Comparison of ENCODE assay signal across 8 cellular contexts in genomic region chr4:86359944-86360478, GRCh38. TPM values are rescaled to one million over a fixed set of nuclear protein-coding genes. Genes with fewer than 3 reads are reported as not detected.
DNase-seq lines count a peak whose midpoint lies in the region; ATAC-seq and TF ChIP-seq lines count a peak whose summit lies in the region.

TSS of gene MAPK10 (minus strand) at chr4:86360053.

- H3K4me1 ChIP-seq in foreskin keratinocyte = peaks cover 6% of the 10 kb centered on the region

- H3K4me3 ChIP-seq in AG10803 (ENCODE audit: low read length) = peak within 1 kb of the TSS; percentile 36

- H3K27ac Mint-ChIP-seq in activated T-helper 1 cell treated with anti-CD3 and anti-CD28 coated beads, Interleukin-12 subunit alpha, Interleukin-12 subunit beta, Interleukin-2, Interleukin-4 antibody, amounts not matched to agents 30 ng/mL and 10 ng/mL and 1 ng/mL, durations not matched to agents 14 hours and 24 hours and 36 hours = peak within 1 kb of the TSS; percentile 20
- peak within 1 kb of the TSS in 1 of 2 donors; percentile 47 for H3K27ac Mint-ChIP-seq in natural killer cell treated with Interleukin-12 subunit alpha and Interleukin-12 subunit beta and Interleukin-15 and Interleukin-18, amount 100 ng/mL, for 72 hours

- DNase-seq in AG10803 (ENCODE audit: low read depth) (peak; percentile 65), NCI-H748 treated with DMSO at 0.1 percent for 48 hours (lab: John Stamatoyannopoulos, UW) (peak; percentile 83), foreskin keratinocyte (peak; percentile 39 to 57), superior temporal gyrus (ENCODE audit: extremely low spot score) (peak; percentile 98)
- peak; percentile 59 for DNase-seq in activated T-helper 1 cell treated with anti-CD3 and anti-CD28 coated beads, Interleukin-12 subunit alpha, Interleukin-12 subunit beta, Interleukin-2, Interleukin-4 antibody, amounts not matched to agents 30 ng/mL and 10 ng/mL and 1 ng/mL, durations not matched to agents 14 hours and 24 hours and 36 hours (ENCODE audit: low spot score)
- DNase-seq in natural killer cell treated with Interleukin-12 subunit alpha and Interleukin-12 subunit beta and Interleukin-15 and Interleukin-18, amount 100 ng/mL, for 72 hours (ENCODE audit: low spot score) = peak; percentile 63

- intact Hi-C loops in activated T-helper 1 cell treated with anti-CD3 and anti-CD28 coated beads, Interleukin-12 subunit alpha, Interleukin-12 subunit beta, Interleukin-2, Interleukin-4 antibody, amounts not matched to agents 30 ng/mL and 10 ng/mL and 1 ng/mL, durations not matched to agents 14 hours and 24 hours and 36 hours (cut with micrococcal nuclease) = loop anchor here (1.0 kb wide), 1 partner anchor 184 kb away; no protein-coding TSS in a partner anchor

- no peak within 1 kb of the TSS for H3K27ac ChIP-seq in foreskin keratinocyte

- no peaks in the 10 kb centered on the region for H3K9me3 Mint-ChIP-seq in activated T-helper 1 cell treated with anti-CD3 and anti-CD28 coated beads, Interleukin-12 subunit alpha, Interleukin-12 subunit beta, Interleukin-2, Interleukin-4 antibody, amounts not matched to agents 30 ng/mL and 10 ng/mL and 1 ng/mL, durations not matched to agents 14 hours and 24 hours and 36 hours
- H3K9me3 Mint-ChIP-seq in natural killer cell treated with Interleukin-12 subunit alpha and Interleukin-12 subunit beta and Interleukin-15 and Interleukin-18, amount 100 ng/mL, for 72 hours = no peaks in the 10 kb centered on the region

- H3K36me3 Mint-ChIP-seq in activated T-helper 1 cell treated with anti-CD3 and anti-CD28 coated beads, Interleukin-12 subunit alpha, Interleukin-12 subunit beta, Interleukin-2, Interleukin-4 antibody, amounts not matched to agents 30 ng/mL and 10 ng/mL and 1 ng/mL, durations not matched to agents 14 hours and 24 hours and 36 hours (ENCODE audit: low read depth) = no peaks in the 10 kb centered on the region
- no peaks in the 10 kb centered on the region for H3K36me3 Mint-ChIP-seq in natural killer cell treated with Interleukin-12 subunit alpha and Interleukin-12 subunit beta and Interleukin-15 and Interleukin-18, amount 100 ng/mL, for 72 hours

- peaks cover 26% of the 10 kb centered on the region for H3K4me1 Mint-ChIP-seq in activated T-helper 1 cell treated with anti-CD3 and anti-CD28 coated beads, Interleukin-12 subunit alpha, Interleukin-12 subunit beta, Interleukin-2, Interleukin-4 antibody, amounts not matched to agents 30 ng/mL and 10 ng/mL and 1 ng/mL, durations not matched to agents 14 hours and 24 hours and 36 hours (ENCODE audit: low read depth)
- peaks cover 9 to 12% of the 10 kb centered on the region in 2 donors for H3K4me1 Mint-ChIP-seq in natural killer cell treated with Interleukin-12 subunit alpha and Interleukin-12 subunit beta and Interleukin-15 and Interleukin-18, amount 100 ng/mL, for 72 hours (ENCODE audit: low read depth in 2 of 2)

- no peaks in the 10 kb centered on the region for H3K27me3 ChIP-seq in foreskin keratinocyte

- ATAC-seq in GM19025 (IDR thresholded peaks at IDR 0.05; ENCODE audit: low read depth, unreplicated experiment) = peak; percentile 99
- peak; percentile 98 for ATAC-seq in HG03175 (IDR thresholded peaks at IDR 0.05; ENCODE audit: unreplicated experiment)
- peak; percentile 91 for ATAC-seq in foreskin keratinocyte
- peak; percentile 82 to 91 for ATAC-seq in natural killer cell treated with Interleukin-12 subunit alpha and Interleukin-12 subunit beta and Interleukin-15 and Interleukin-18, amount 100 ng/mL, for 72 hours

- H3K27me3 Mint-ChIP-seq in activated T-helper 1 cell treated with anti-CD3 and anti-CD28 coated beads, Interleukin-12 subunit alpha, Interleukin-12 subunit beta, Interleukin-2, Interleukin-4 antibody, amounts not matched to agents 30 ng/mL and 10 ng/mL and 1 ng/mL, durations not matched to agents 14 hours and 24 hours and 36 hours (ENCODE audit: insufficient read depth) = peaks cover 8% of the 10 kb centered on the region
- no peaks in the 10 kb centered on the region for H3K27me3 Mint-ChIP-seq in natural killer cell treated with Interleukin-12 subunit alpha and Interleukin-12 subunit beta and Interleukin-15 and Interleukin-18, amount 100 ng/mL, for 72 hours

- TF ChIP-seq CTCF in AG10803 (conservative IDR thresholded peaks at IDR 0.05; ENCODE audit: low read length) = no peak
- TF ChIP-seq CTCF in foreskin keratinocyte (conservative IDR thresholded peaks at IDR 0.05) = no peak

- peak within 1 kb of the TSS; percentile 59 for H3K4me3 Mint-ChIP-seq in activated T-helper 1 cell treated with anti-CD3 and anti-CD28 coated beads, Interleukin-12 subunit alpha, Interleukin-12 subunit beta, Interleukin-2, Interleukin-4 antibody, amounts not matched to agents 30 ng/mL and 10 ng/mL and 1 ng/mL, durations not matched to agents 14 hours and 24 hours and 36 hours
- H3K4me3 Mint-ChIP-seq in natural killer cell treated with Interleukin-12 subunit alpha and Interleukin-12 subunit beta and Interleukin-15 and Interleukin-18, amount 100 ng/mL, for 72 hours = peak within 1 kb of the TSS; percentile 74

RNA-seq across cellular contexts. Expression of gene MAPK10, which starts in this region (rescaled TPM):
- total RNA-seq in activated T-helper 1 cell treated with anti-CD3 and anti-CD28 coated beads, Interleukin-12 subunit alpha, Interleukin-12 subunit beta, Interleukin-2, Interleukin-4 antibody, amounts not matched to agents 30 ng/mL and 10 ng/mL and 1 ng/mL, durations not matched to agents 14 hours and 24 hours and 36 hours = not detected in 2 replicates
- 4.2 and 5.9 TPM in 2 replicates for total RNA-seq in foreskin keratinocyte
- polyA plus RNA-seq in foreskin keratinocyte = 1.2 and 2.1 TPM in 2 replicates
- under 1 TPM in 1 of 2 donors, not detected in 1; 0.28 TPM for total RNA-seq in natural killer cell treated with Interleukin-12 subunit alpha and Interleukin-12 subunit beta and Interleukin-15 and Interleukin-18, amount 100 ng/mL, for 72 hours

Comparison
In these comparisons a context has a peak if more than half of its experiments do, and no peak if none do; other contexts are left out.
1. Peak in DNase-seq in activated T-helper 1 cell treated with anti-CD3 and anti-CD28 coated beads, Interleukin-12 subunit alpha, Interleukin-12 subunit beta, Interleukin-2, Interleukin-4 antibody, amounts not matched to agents 30 ng/mL and 10 ng/mL and 1 ng/mL, durations not matched to agents 14 hours and 24 hours and 36 hours; RNA of the gene not detected or under 1 TPM.
2. Peak in DNase-seq and ATAC-seq in natural killer cell treated with Interleukin-12 subunit alpha and Interleukin-12 subunit beta and Interleukin-15 and Interleukin-18, amount 100 ng/mL, for 72 hours; RNA of the gene not detected or under 1 TPM.
3. DNase-seq: peak in every context shown above with its lines; median percentile 98 in superior temporal gyrus; 83 in NCI-H748 treated with DMSO at 0.1 percent for 48 hours; 65 in AG10803; 63 in natural killer cell treated with Interleukin-12 subunit alpha and Interleukin-12 subunit beta and Interleukin-15 and Interleukin-18, amount 100 ng/mL, for 72 hours; 59 in activated T-helper 1 cell treated with anti-CD3 and anti-CD28 coated beads, Interleukin-12 subunit alpha, Interleukin-12 subunit beta, Interleukin-2, Interleukin-4 antibody, amounts not matched to agents 30 ng/mL and 10 ng/mL and 1 ng/mL, durations not matched to agents 14 hours and 24 hours and 36 hours; 48 in foreskin keratinocyte.